In genomic region chr1:3294450-3294849, GRCh38 we compare ENCODE assay signal across 24 cellular contexts.
"Had no signal": no experiment of that assay in that cellular context is flagged by ENCODE, and none has a peak within 500 bp of the region (broad histone marks: within the 10 kb centered on the region; RNA-seq: fewer than 3 reads in every experiment).

No MANE protein-coding gene starts in this region.

- H3K4me1 ChIP-seq: SJCRH30 had no signal

- H3K36me3 ChIP-seq: MG63, SJCRH30 had no signal

- ATAC-seq: Panc1, PC-3, SK-N-SH treated with all-trans-retinoic acid at 6 μM for 48 hours had no signal

- H3K4me3 ChIP-seq: MG63, SJCRH30 had no signal

- H3K9me3 ChIP-seq: MG63, SJCRH30 had no signal

- H3K27me3 ChIP-seq: MG63 had no signal

- DNase-seq: IMR-90, Karpas-422, KG1, MG63, NCI-H1092, NCI-H1105 treated with DMSO at 0.1 percent for 48 hours, NCI-H1417 treated with DMSO at 0.1 percent for 48 hours, NCI-H146, NCI-H1694 treated with DMSO at 0.1 percent for 48 hours, NCI-H1930, NCI-H2081, NCI-H2107, NCI-H226, NCI-H446, NCI-H510A, NCI-H524 treated with DMSO at 0.1 percent for 48 hours, NCI-H69, NCI-H774, PC-3, SHP77 treated with DMSO at 0.1 percent for 48 hours, SJCRH30 had no signal

- H3K27ac ChIP-seq: RWPE1, SJCRH30 had no signal
